Comparison of ENCODE assay signal across 2 cellular contexts in the genomic region with DNA sequence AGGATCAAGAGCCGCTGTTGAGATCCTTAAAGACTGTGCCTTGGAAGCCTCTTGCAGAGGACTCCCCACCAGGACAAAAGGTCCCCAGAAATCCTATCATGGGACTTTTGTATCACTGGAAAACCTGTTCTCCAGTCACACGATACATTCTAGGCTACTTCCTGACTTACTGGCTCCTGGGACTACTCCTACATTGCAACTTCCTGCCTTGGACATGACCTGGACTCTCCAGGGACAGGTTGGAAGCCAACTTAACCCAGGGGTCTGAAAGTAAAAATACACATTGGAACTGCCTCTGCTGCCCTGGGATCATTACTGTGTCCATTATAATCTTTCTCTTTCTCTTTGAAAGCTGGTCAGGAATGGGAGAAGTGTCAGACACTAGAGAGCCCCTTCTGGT.
TF ChIP-seq lines count a peak whose summit lies in the region.

No MANE protein-coding gene starts in this region.

TF ChIP-seq in K562, 482 proteins besides CTCF, POLR2A, EP300 and RAD21:
- TF ChIP-seq TEAD2 (tag; IDR thresholded peaks at IDR 0.05) (no peak), SP1 (CRISPR knock-in tag; IDR thresholded peaks at IDR 0.05) (no peak), SPI1 (IDR thresholded peaks at IDR 0.05; ENCODE audit: borderline replicate concordance, low read depth, low read length) (0 out of 2 replicates have a peak, but pooled peaks have one; percentile 33), RFX1 (IDR thresholded peaks at IDR 0.05) (no peak), YBX1 (IDR thresholded peaks at IDR 0.05) (no peak), TSC22D4 (tag; IDR thresholded peaks at IDR 0.05) (no peak)
- TF ChIP-seq, protein P1, sequence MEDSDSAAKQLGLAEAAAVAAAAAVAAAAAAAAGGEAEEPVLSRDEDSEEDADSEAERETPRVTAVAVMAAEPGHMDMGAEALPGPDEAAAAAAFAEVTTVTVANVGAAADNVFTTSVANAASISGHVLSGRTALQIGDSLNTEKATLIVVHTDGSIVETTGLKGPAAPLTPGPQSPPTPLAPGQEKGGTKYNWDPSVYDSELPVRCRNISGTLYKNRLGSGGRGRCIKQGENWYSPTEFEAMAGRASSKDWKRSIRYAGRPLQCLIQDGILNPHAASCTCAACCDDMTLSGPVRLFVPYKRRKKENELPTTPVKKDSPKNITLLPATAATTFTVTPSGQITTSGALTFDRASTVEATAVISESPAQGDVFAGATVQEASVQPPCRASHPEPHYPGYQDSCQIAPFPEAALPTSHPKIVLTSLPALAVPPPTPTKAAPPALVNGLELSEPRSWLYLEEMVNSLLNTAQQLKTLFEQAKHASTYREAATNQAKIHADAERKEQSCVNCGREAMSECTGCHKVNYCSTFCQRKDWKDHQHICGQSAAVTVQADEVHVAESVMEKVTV (CRISPR knock-in tag; IDR thresholded peaks at IDR 0.05) = no peak

TF ChIP-seq in SK-N-SH, 30 proteins besides CTCF, POLR2A, EP300 and RAD21:
- TF ChIP-seq NFIC (IDR thresholded peaks at IDR 0.05; ENCODE audit: borderline replicate concordance) (no peak), YY1 (IDR thresholded peaks at IDR 0.05; ENCODE audit: low read depth) (no peak), FOXJ3 (CRISPR knock-in tag; IDR thresholded peaks at IDR 0.05) (no peak), EZH2phosphoT487 (IDR thresholded peaks at IDR 0.05; ENCODE audit: borderline replicate concordance, low read depth) (no peak)
- TF ChIP-seq, protein P2, sequence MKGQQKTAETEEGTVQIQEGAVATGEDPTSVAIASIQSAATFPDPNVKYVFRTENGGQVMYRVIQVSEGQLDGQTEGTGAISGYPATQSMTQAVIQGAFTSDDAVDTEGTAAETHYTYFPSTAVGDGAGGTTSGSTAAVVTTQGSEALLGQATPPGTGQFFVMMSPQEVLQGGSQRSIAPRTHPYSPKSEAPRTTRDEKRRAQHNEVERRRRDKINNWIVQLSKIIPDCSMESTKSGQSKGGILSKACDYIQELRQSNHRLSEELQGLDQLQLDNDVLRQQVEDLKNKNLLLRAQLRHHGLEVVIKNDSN (IDR thresholded peaks at IDR 0.05; ENCODE audit: borderline replicate concordance, low read depth) = no peak
TF ChIP-seq in SK-N-SH: peak in this region for 0.
